18 cellular contexts compared by ENCODE assay signal in the genomic region with DNA sequence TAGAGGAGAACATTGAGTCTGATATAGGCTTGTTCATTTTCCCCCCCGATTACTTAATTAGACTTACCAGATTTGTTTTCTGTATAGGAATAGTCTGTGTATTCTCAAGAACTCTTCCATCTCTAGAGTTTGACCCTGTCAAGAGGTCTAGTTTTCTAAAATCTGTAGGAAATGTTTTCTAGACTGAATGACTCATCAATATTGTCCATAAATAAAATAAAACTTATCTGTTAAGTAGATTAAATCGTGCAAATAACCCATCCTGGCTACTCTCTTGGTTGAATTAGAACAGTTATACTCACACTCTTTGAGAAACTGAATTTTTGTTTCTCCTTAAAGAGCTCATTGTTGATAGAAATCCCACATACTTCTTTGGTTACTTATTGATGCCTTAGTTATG.
"Had no signal": no experiment of that assay in that cellular context is flagged by ENCODE, and none has a peak within 500 bp of the region (broad histone marks: within the 10 kb centered on the region; RNA-seq: fewer than 3 reads in every experiment).

No MANE protein-coding gene starts in this region.

- H3K79me2 ChIP-seq: hepatocyte had no signal

- H3K4me2 ChIP-seq: hepatocyte had no signal

- H3K27me3 ChIP-seq: hepatocyte, ovary, right atrium auricular region, spleen, tibial nerve, uterus had no signal

- H3K4me3 ChIP-seq: hepatocyte, left ventricle myocardium inferior, lung, mucosa of descending colon, ovary, right atrium auricular region, skin epidermis, spleen, tibial nerve, uterus had no signal

- DNase-seq: islet precursor cell; left ventricle myocardium inferior; midbrain; mucosa of descending colon; naive thymus-derived CD4-positive, alpha-beta T cell; ovary; spleen; stimulated activated CD4-positive, alpha-beta T cell treated with anti-CD3 and anti-CD28 coated beads, Interleukin-4, amount 100 ng/mL, for 24 hours; stimulated activated naive CD4-positive, alpha-beta T cell; uterus had no signal

- H3K4me1 ChIP-seq: left ventricle myocardium inferior, right atrium auricular region, spleen, tibial nerve, uterus had no signal

- H3K9me3 ChIP-seq: mucosa of descending colon, ovary, right atrium auricular region, spleen, tibial nerve, uterus had no signal

- H2AFZ ChIP-seq: hepatocyte had no signal

- H3K27ac ChIP-seq: hepatocyte, left ventricle myocardium inferior, ovary, right atrium auricular region, skin epidermis, spleen, tibial nerve, uterus had no signal

- H3K36me3 ChIP-seq: left ventricle myocardium inferior, ovary, right atrium auricular region, spleen, tibial nerve, uterus had no signal

- ATAC-seq: mucosa of descending colon; naive thymus-derived CD4-positive, alpha-beta T cell; natural killer cell treated with Interleukin-12 subunit alpha and Interleukin-12 subunit beta and Interleukin-15 and Interleukin-18, amount 100 ng/mL, for 72 hours; sciatic nerve; stimulated activated effector memory CD8-positive, alpha-beta T cell treated with anti-CD3 and anti-CD28 coated beads, Interleukin-12 subunit alpha, Interleukin-12 subunit beta, amount 100 ng/mL, for 72 hours had no signal
